Comparison of ENCODE assay signal across 1 cellular context in the genomic region with DNA sequence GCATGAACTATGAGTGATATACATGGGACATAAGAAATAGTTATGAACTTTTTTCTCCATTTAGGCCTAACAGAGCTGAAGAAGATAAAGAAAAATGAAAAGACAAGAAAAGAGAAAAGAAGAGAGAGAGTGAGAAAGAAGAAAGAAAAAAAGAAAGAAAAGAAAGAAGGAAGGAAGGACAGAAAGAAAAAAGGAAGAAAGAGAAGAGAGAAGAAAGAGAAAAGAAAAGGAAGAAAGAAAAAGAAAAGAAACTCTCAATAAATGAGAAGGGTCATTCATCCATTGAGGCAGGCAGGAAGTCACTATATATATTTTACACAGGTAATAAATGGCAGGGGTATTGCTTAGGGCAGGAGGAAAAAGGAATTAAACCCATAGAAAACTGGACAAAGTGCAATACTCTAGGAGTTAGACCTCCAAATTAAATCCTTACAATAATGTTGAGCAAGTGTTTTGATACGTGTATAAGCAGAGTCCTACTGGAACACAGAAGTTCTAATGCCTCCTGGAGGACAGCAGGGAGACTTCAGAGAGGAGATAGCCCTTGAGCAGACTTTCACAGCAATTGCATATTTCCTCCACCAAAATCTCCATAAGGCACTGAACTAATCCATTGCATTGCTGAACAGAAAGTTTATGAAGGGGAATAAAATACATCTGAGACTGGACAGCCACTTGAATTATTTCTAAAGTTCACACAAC.
A peak's percentile ranks its signal among the peaks of the same experiment; 100 is the strongest.
TF ChIP-seq lines count a peak whose summit lies in the region.

No MANE protein-coding gene starts in this region.

TF ChIP-seq in K562, 482 proteins besides CTCF, POLR2A, EP300 and RAD21:
- TF ChIP-seq, protein P1, sequence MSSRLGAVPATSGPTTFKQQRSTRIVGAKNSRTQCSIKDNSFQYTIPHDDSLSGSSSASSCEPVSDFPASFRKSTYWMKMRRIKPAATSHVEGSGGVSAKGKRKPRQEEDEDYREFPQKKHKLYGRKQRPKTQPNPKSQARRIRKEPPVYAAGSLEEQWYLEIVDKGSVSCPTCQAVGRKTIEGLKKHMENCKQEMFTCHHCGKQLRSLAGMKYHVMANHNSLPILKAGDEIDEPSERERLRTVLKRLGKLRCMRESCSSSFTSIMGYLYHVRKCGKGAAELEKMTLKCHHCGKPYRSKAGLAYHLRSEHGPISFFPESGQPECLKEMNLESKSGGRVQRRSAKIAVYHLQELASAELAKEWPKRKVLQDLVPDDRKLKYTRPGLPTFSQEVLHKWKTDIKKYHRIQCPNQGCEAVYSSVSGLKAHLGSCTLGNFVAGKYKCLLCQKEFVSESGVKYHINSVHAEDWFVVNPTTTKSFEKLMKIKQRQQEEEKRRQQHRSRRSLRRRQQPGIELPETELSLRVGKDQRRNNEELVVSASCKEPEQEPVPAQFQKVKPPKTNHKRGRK (tag; IDR thresholded peaks at IDR 0.05), result peak; percentile 65; the same call in 1 of the 2 replicates
- no peak for TF ChIP-seq CEBPG (CRISPR knock-in tag; IDR thresholded peaks at IDR 0.05)
- TF ChIP-seq CEBPG (tag; conservative IDR thresholded peaks at IDR 0.05 in 1 of 2, IDR thresholded peaks at IDR 0.05 in 1 of 2), result no peak
- TF ChIP-seq KDM1A (IDR thresholded peaks at IDR 0.05), result no peak
